ENCODE assay signal across 30 cellular contexts in genomic region chr15:22891426-22892210, GRCh38.
"Had no signal": no experiment of that assay in that cellular context is flagged by ENCODE, and none has a peak within 500 bp of the region (broad histone marks: within the 10 kb centered on the region; RNA-seq: fewer than 3 reads in every experiment).

No MANE protein-coding gene starts in this region.

- DNase-seq: activated CD4-positive, alpha-beta memory T cell treated with anti-CD3 and anti-CD28 coated beads for 36 hours; activated CD4-positive, alpha-beta T cell treated with anti-CD3 and anti-CD28 coated beads, Interleukin-2, amount 10 ng/mL, durations not matched to agents 24 days and 14 days; activated CD4-positive, CD25-positive, alpha-beta regulatory T cell treated with anti-CD3 and anti-CD28 coated beads, Interleukin-2, amount 50 U/mL, for 72 hours; activated CD8-positive, alpha-beta memory T cell treated with anti-CD3 and anti-CD28 coated beads, Interleukin-2, amount 50 U/mL, for 4 hours; activated naive CD4-positive, alpha-beta T cell; activated naive CD8-positive, alpha-beta T cell treated with anti-CD3 and anti-CD28 coated beads for 36 hours; activated T-cell treated with anti-CD3 and anti-CD28 coated beads, Interleukin-2, amount 50 U/mL, for 24 hours; adrenal gland; brain microvascular endothelial cell; caudate nucleus; foreskin keratinocyte; left ventricle myocardium superior; nephron progenitor cell; ovary; retina; stimulated activated CD4-positive, alpha-beta T cell treated with anti-CD3 and anti-CD28 coated beads, Interleukin-15, amount 100 ng/mL, for 24 hours; stimulated activated CD4-positive, alpha-beta T cell treated with anti-CD3 and anti-CD28 coated beads, Interleukin-2, amount 100 ng/mL, for 24 hours; stimulated activated naive CD4-positive, alpha-beta T cell; SW 1271; T1000; upper lobe of right lung; WERI-Rb-1 had no signal

- H3K4me1 ChIP-seq: adrenal gland, ascending aorta, esophagus muscularis mucosa, prostate gland, suprapubic skin, tibial artery, upper lobe of right lung had no signal

- H3K36me3 Mint-ChIP-seq: activated CD4-positive, alpha-beta memory T cell treated with anti-CD3 and anti-CD28 coated beads for 36 hours; activated naive CD8-positive, alpha-beta T cell treated with anti-CD3 and anti-CD28 coated beads for 36 hours had no signal

- H3K36me3 ChIP-seq: ovary, prostate gland, WERI-Rb-1 had no signal

- H3K4me3 Mint-ChIP-seq: activated CD4-positive, alpha-beta memory T cell treated with anti-CD3 and anti-CD28 coated beads for 36 hours; activated CD4-positive, alpha-beta T cell treated with anti-CD3 and anti-CD28 coated beads, Interleukin-2, amount 10 ng/mL, durations not matched to agents 24 days and 14 days; activated naive CD8-positive, alpha-beta T cell treated with anti-CD3 and anti-CD28 coated beads for 36 hours; activated T-cell treated with anti-CD3 and anti-CD28 coated beads, Interleukin-2, amount 50 U/mL, for 24 hours; nephron progenitor cell; T-helper 1 cell treated with Interleukin-12 subunit alpha and Interleukin-12 subunit beta and Interleukin-4 antibody, amounts not matched to agents 30 μg/mL and 1 μg/mL, for 36 hours had no signal

- H3K9me3 Mint-ChIP-seq: activated CD4-positive, alpha-beta memory T cell treated with anti-CD3 and anti-CD28 coated beads for 36 hours; activated CD4-positive, alpha-beta T cell treated with anti-CD3 and anti-CD28 coated beads, Interleukin-2, amount 10 ng/mL, durations not matched to agents 24 days and 14 days; activated naive CD8-positive, alpha-beta T cell treated with anti-CD3 and anti-CD28 coated beads for 36 hours; activated T-cell treated with anti-CD3 and anti-CD28 coated beads, Interleukin-2, amount 50 U/mL, for 24 hours; activated T-helper 2 cell treated with anti-CD3 and anti-CD28 coated beads, Interferon-gamma antibody, Interleukin-2, Interleukin-4, amounts not matched to agents 10 μg/mL and 5 μg/mL and 100 μg/mL, durations not matched to agents 14 hours and 24 hours and 36 hours; nephron progenitor cell; T-helper 1 cell treated with Interleukin-12 subunit alpha and Interleukin-12 subunit beta and Interleukin-4 antibody, amounts not matched to agents 30 μg/mL and 1 μg/mL, for 36 hours had no signal

- H3K4me1 Mint-ChIP-seq: activated naive CD8-positive, alpha-beta T cell treated with anti-CD3 and anti-CD28 coated beads for 36 hours; nephron progenitor cell had no signal

- H3K27me3 Mint-ChIP-seq: activated CD4-positive, alpha-beta memory T cell treated with anti-CD3 and anti-CD28 coated beads for 36 hours; activated CD4-positive, alpha-beta T cell treated with anti-CD3 and anti-CD28 coated beads, Interleukin-2, amount 10 ng/mL, durations not matched to agents 24 days and 14 days; activated naive CD8-positive, alpha-beta T cell treated with anti-CD3 and anti-CD28 coated beads for 36 hours; activated T-cell treated with anti-CD3 and anti-CD28 coated beads, Interleukin-2, amount 50 U/mL, for 24 hours had no signal

- H3K27me3 ChIP-seq: adrenal gland, ascending aorta, brain microvascular endothelial cell, esophagus muscularis mucosa, foreskin keratinocyte, ovary, suprapubic skin, tibial artery, upper lobe of right lung had no signal

- H3K4me3 ChIP-seq: adrenal gland, ascending aorta, esophagus muscularis mucosa, ovary, prostate gland, smooth muscle cell, suprapubic skin, tibial artery, upper lobe of right lung had no signal

- H3K9me3 ChIP-seq: adrenal gland, ascending aorta, esophagus muscularis mucosa, ovary, prostate gland, suprapubic skin, tibial artery, upper lobe of right lung had no signal

- ATAC-seq: foreskin keratinocyte, left ventricle myocardium superior had no signal

- H3K27ac Mint-ChIP-seq: activated CD4-positive, alpha-beta memory T cell treated with anti-CD3 and anti-CD28 coated beads for 36 hours; activated CD4-positive, alpha-beta T cell treated with anti-CD3 and anti-CD28 coated beads, Interleukin-2, amount 10 ng/mL, durations not matched to agents 24 days and 14 days; activated naive CD8-positive, alpha-beta T cell treated with anti-CD3 and anti-CD28 coated beads for 36 hours; activated T-cell treated with anti-CD3 and anti-CD28 coated beads, Interleukin-2, amount 50 U/mL, for 24 hours; activated T-helper 2 cell treated with anti-CD3 and anti-CD28 coated beads, Interferon-gamma antibody, Interleukin-2, Interleukin-4, amounts not matched to agents 10 μg/mL and 5 μg/mL and 100 μg/mL, durations not matched to agents 14 hours and 24 hours and 36 hours; T-helper 1 cell treated with Interleukin-12 subunit alpha and Interleukin-12 subunit beta and Interleukin-4 antibody, amounts not matched to agents 30 μg/mL and 1 μg/mL, for 36 hours had no signal

- H3K27ac ChIP-seq: adrenal gland, ascending aorta, brain microvascular endothelial cell, esophagus muscularis mucosa, foreskin keratinocyte, ovary, prostate gland, suprapubic skin, tibial artery, upper lobe of right lung, WERI-Rb-1 had no signal
